Comparison of ENCODE assay signal across 8 cellular contexts in genomic region chr11:18802381-18803257, GRCh38.
A peak's percentile ranks its signal among the peaks of the same experiment; 100 is the strongest.
DNase-seq lines count a peak whose midpoint lies in the region; ATAC-seq, FAIRE-seq and TF ChIP-seq lines count a peak whose summit lies in the region.

No MANE protein-coding gene starts in this region.

- H3K9ac ChIP-seq in OCI-LY3 (ENCODE audit: low read length) = no peak overlapping the region

- H3K36me3 ChIP-seq in OCI-LY3 (replicated peaks; ENCODE audit: low read depth, low read length) = no peaks in the 10 kb centered on the region

- TF ChIP-seq CTCF in OCI-LY3 (IDR thresholded peaks at IDR 0.05; ENCODE audit: low read depth, low read length) = peak; percentile 88

- peaks cover 58% of the 10 kb centered on the region for H3K27me3 ChIP-seq in OCI-LY3 (ENCODE audit: low read depth, low read length)

- no peak for FAIRE-seq in HTR-8/SVneo (lab: Jason Lieb, UNC)

- H4K20me1 ChIP-seq in OCI-LY3 (ENCODE audit: insufficient read depth, low read length) = no peaks in the 10 kb centered on the region

- H3K4me3 ChIP-seq in OCI-LY3 (ENCODE audit: low read length) = no peak overlapping the region

- H3K4me1 ChIP-seq in OCI-LY3 (ENCODE audit: low read length) = no peaks in the 10 kb centered on the region

- no peak for ATAC-seq in GM19023 (IDR thresholded peaks at IDR 0.05; ENCODE audit: unreplicated experiment)

- no peaks in the 10 kb centered on the region for H3K79me2 ChIP-seq in OCI-LY3 (ENCODE audit: low read length)

- H3K27ac ChIP-seq in OCI-LY3 (ENCODE audit: low read length) = no peak overlapping the region

- H3K9me3 ChIP-seq in OCI-LY3 (ENCODE audit: insufficient read depth, low read length) = no peaks in the 10 kb centered on the region

- H3K4me2 ChIP-seq in OCI-LY3 (ENCODE audit: low read length) = peak overlapping the region; percentile 36

- peak; percentile 25 for DNase-seq in NK-92 treated with Interleukin-12 subunit alpha and Interleukin-12 subunit beta, amount 100 ng/mL, for 24 hours (lab: John Stamatoyannopoulos, UW)
- DNase-seq in NK-92 (lab: John Stamatoyannopoulos, UW; ENCODE audit: unreplicated experiment) = no peak
- peak; percentile 56 for DNase-seq in HTR-8/SVneo (ENCODE audit: insufficient read length, low spot score)
- peak; percentile 76 for DNase-seq in astrocyte of the hippocampus (ENCODE audit: low read depth, low spot score)
- DNase-seq in iPS-NIHi11 (ENCODE audit: low spot score) = peak; percentile 64
- peak; percentile 23 to 34 for DNase-seq in stimulated activated CD4-positive, alpha-beta T cell treated with anti-CD3 and anti-CD28 coated beads, Interleukin-2, amount 100 ng/mL, for 48 hours

- H2AFZ ChIP-seq in OCI-LY3 (ENCODE audit: low read depth, low read length) = 0 out of 2 replicates have a peak overlapping the region, but pooled peaks have one; percentile 13
